6 cellular contexts compared by ENCODE assay signal in genomic region chr21:32900814-32901213, GRCh38.
"Had no signal": no experiment of that assay in that cellular context is flagged by ENCODE, and none has a peak within 500 bp of the region (broad histone marks: within the 10 kb centered on the region; RNA-seq: fewer than 3 reads in every experiment).

No MANE protein-coding gene starts in this region.

- H3K4me1 Mint-ChIP-seq: GM23338, H9 had no signal

- H3K36me3 Mint-ChIP-seq: IgD-negative memory B cell had no signal

- H3K4me3 Mint-ChIP-seq: GM23338, H9, IgD-negative memory B cell had no signal

- H3K9me3 Mint-ChIP-seq: GM23338, H9 had no signal

- ATAC-seq: GM23338, HepG2 had no signal

- H3K4me2 ChIP-seq: GM23338 had no signal

- H3K27ac ChIP-seq: HL-60 had no signal

- H3K27ac Mint-ChIP-seq: GM23338, H9, IgD-negative memory B cell had no signal

- H3K4me3 ChIP-seq: GM23338 had no signal

- H2AFZ ChIP-seq: GM23338 had no signal

- DNase-seq: H9, HCEC 1CT had no signal
